ENCODE assay signal across 1 cellular context in the genomic region with DNA sequence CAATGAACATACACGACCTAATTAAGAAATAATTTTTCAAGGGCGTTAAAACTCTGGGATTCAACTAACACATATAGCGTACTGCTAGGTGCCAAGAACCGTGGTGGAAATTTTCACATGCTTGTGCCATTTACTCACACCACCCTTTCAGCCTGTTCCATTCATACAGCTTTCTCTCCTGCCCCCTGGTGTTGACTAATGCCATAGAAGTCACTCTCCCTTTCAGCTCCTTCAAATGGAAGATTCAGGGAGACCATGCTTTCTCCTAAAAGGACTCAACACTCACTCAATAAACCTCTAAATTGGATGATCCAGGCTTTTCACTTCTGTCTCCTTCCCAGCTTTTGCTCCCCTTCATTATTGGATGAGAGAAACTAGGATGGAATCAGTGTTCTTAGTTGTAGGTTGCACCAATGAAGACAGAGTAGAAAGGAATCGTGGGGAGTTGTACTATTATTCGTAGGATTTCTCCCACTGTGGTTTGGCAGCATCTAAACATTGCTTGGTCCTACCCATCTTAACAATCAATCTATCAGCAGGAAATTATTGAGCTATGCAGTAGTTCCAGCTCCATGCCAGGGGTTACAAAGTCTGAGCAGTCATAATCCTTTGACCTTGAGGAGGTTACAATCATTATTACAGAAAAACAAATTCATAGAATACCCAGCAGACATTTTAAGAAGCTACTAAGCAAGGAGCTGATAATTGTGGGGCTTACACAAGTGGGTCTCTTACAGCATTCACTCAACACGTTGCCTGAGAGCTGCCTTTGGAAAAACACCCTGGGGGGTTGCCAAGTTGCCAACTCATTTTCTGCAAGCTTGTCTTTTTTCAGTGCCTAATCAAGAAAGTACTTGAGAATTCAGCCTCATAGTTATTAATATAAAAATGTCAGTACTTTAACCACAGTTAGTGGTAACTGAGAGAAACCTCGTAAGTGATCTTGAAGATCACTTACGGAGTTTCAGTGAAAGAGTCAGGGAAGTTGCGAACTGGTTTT.
TF ChIP-seq lines count a peak whose summit lies in the region.

No MANE protein-coding gene starts in this region.

TF ChIP-seq in GM23338, 12 proteins besides CTCF, POLR2A, EP300 and RAD21 (continued from another document):
- TF ChIP-seq, protein P1, sequence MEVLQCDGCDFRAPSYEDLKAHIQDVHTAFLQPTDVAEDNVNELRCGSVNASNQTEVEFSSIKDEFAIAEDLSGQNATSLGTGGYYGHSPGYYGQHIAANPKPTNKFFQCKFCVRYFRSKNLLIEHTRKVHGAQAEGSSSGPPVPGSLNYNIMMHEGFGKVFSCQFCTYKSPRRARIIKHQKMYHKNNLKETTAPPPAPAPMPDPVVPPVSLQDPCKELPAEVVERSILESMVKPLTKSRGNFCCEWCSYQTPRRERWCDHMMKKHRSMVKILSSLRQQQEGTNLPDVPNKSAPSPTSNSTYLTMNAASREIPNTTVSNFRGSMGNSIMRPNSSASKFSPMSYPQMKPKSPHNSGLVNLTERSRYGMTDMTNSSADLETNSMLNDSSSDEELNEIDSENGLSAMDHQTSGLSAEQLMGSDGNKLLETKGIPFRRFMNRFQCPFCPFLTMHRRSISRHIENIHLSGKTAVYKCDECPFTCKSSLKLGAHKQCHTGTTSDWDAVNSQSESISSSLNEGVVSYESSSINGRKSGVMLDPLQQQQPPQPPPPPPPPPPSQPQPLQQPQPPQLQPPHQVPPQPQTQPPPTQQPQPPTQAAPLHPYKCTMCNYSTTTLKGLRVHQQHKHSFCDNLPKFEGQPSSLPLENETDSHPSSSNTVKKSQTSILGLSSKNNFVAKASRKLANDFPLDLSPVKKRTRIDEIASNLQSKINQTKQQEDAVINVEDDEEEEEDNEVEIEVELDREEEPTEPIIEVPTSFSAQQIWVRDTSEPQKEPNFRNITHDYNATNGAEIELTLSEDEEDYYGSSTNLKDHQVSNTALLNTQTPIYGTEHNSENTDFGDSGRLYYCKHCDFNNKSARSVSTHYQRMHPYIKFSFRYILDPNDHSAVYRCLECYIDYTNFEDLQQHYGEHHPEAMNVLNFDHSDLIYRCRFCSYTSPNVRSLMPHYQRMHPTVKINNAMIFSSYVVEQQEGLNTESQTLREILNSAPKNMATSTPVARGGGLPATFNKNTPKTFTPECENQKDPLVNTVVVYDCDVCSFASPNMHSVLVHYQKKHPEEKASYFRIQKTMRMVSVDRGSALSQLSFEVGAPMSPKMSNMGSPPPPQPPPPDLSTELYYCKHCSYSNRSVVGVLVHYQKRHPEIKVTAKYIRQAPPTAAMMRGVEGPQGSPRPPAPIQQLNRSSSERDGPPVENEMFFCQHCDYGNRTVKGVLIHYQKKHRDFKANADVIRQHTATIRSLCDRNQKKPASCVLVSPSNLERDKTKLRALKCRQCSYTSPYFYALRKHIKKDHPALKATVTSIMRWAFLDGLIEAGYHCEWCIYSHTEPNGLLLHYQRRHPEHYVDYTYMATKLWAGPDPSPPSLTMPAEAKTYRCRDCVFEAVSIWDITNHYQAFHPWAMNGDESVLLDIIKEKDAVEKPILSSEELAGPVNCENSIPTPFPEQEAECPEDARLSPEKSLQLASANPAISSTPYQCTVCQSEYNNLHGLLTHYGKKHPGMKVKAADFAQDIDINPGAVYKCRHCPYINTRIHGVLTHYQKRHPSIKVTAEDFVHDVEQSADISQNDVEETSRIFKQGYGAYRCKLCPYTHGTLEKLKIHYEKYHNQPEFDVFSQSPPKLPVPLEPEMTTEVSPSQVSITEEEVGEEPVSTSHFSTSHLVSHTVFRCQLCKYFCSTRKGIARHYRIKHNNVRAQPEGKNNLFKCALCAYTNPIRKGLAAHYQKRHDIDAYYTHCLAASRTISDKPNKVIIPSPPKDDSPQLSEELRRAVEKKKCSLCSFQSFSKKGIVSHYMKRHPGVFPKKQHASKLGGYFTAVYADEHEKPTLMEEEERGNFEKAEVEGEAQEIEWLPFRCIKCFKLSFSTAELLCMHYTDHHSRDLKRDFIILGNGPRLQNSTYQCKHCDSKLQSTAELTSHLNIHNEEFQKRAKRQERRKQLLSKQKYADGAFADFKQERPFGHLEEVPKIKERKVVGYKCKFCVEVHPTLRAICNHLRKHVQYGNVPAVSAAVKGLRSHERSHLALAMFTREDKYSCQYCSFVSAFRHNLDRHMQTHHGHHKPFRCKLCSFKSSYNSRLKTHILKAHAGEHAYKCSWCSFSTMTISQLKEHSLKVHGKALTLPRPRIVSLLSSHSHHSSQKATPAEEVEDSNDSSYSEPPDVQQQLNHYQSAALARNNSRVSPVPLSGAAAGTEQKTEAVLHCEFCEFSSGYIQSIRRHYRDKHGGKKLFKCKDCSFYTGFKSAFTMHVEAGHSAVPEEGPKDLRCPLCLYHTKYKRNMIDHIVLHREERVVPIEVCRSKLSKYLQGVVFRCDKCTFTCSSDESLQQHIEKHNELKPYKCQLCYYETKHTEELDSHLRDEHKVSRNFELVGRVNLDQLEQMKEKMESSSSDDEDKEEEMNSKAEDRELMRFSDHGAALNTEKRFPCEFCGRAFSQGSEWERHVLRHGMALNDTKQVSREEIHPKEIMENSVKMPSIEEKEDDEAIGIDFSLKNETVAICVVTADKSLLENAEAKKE (CRISPR knock-in tag; IDR thresholded peaks at IDR 0.05), result no peak
- TF ChIP-seq, protein P2, sequence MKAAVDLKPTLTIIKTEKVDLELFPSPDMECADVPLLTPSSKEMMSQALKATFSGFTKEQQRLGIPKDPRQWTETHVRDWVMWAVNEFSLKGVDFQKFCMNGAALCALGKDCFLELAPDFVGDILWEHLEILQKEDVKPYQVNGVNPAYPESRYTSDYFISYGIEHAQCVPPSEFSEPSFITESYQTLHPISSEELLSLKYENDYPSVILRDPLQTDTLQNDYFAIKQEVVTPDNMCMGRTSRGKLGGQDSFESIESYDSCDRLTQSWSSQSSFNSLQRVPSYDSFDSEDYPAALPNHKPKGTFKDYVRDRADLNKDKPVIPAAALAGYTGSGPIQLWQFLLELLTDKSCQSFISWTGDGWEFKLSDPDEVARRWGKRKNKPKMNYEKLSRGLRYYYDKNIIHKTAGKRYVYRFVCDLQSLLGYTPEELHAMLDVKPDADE (IDR thresholded peaks at IDR 0.05), result no peak
TF ChIP-seq in GM23338: peak in this region for 0.
